In genomic region chr21:36082140-36082742, GRCh38 we compare ENCODE assay signal across 1 cellular context.
TF ChIP-seq lines count a peak whose summit lies in the region.

No MANE protein-coding gene starts in this region.

TF ChIP-seq in K562, 482 proteins besides CTCF, POLR2A, EP300 and RAD21:
- peak; percentile 30; the same call in 1 of the 2 replicates for TF ChIP-seq CBFA2T2 (conservative IDR thresholded peaks at IDR 0.05)
- peak; percentile 78; the same call in 1 of the 2 replicates for TF ChIP-seq MYBL2 (IDR thresholded peaks at IDR 0.05; ENCODE audit: low read depth)
- no peak for TF ChIP-seq MYBL2 (CRISPR knock-in tag; IDR thresholded peaks at IDR 0.05; ENCODE audit: borderline replicate concordance)
- TF ChIP-seq PBX2 (CRISPR knock-in tag; IDR thresholded peaks at IDR 0.05; ENCODE audit: low read depth), result no peak
- TF ChIP-seq PBX2 (tag; conservative IDR thresholded peaks at IDR 0.05; ENCODE audit: low read depth), result no peak
- peak; percentile 80 for TF ChIP-seq ZBTB40 (IDR thresholded peaks at IDR 0.05)
- TF ChIP-seq ZBTB40 (CRISPR knock-in tag; IDR thresholded peaks at IDR 0.05), result peak; percentile 66
- TF ChIP-seq FOSL1 (tag; conservative IDR thresholded peaks at IDR 0.05), result 0 out of 2 replicates have a peak, but pooled peaks have one; percentile 10
- peak; percentile 58; the same call in 1 of the 2 replicates for TF ChIP-seq ZNF384 (IDR thresholded peaks at IDR 0.05; ENCODE audit: low read depth, low read length)
- no peak for TF ChIP-seq SREBF1 (IDR thresholded peaks at IDR 0.05; ENCODE audit: borderline replicate concordance, low read depth, low read length)
- TF ChIP-seq TEAD4 (IDR thresholded peaks at IDR 0.05; ENCODE audit: low read length), result peak; percentile 14; the same call in 1 of the 2 replicates
- TF ChIP-seq TEAD4 (CRISPR knock-in tag; IDR thresholded peaks at IDR 0.05; ENCODE audit: borderline replicate concordance), result no peak
- peak; percentile 63 for TF ChIP-seq TCF3 (CRISPR knock-in tag; IDR thresholded peaks at IDR 0.05)
- peak; percentile 42 for TF ChIP-seq ARID1B (IDR thresholded peaks at IDR 0.05)
- TF ChIP-seq HDAC2 (IDR thresholded peaks at IDR 0.05), result no peak
- peak; percentile 55 for TF ChIP-seq TAL1 (IDR thresholded peaks at IDR 0.05)
- TF ChIP-seq DNMT1 (IDR thresholded peaks at IDR 0.05), result no peak
- TF ChIP-seq ESRRA (IDR thresholded peaks at IDR 0.05; ENCODE audit: borderline replicate concordance, low read depth), result no peak
- TF ChIP-seq MEIS2 (IDR thresholded peaks at IDR 0.05; ENCODE audit: partially characterized antibody), result peak; percentile 61
- TF ChIP-seq NCOR1 (IDR thresholded peaks at IDR 0.05), result peak; percentile 17; the same call in 1 of the 2 replicates
- peak; percentile 26; the same call in 1 of the 2 replicates for TF ChIP-seq DPF2 (IDR thresholded peaks at IDR 0.05)
- no peak for TF ChIP-seq ATF2 (CRISPR knock-in tag; IDR thresholded peaks at IDR 0.05)
- 0 out of 4 replicates have a peak, but pooled peaks of 1 of the 2 experiments have one; percentile 9 for TF ChIP-seq FOXA3 (CRISPR knock-in tag; conservative IDR thresholded peaks at IDR 0.05 in 1 of 2, IDR thresholded peaks at IDR 0.05 in 1 of 2)
- TF ChIP-seq HMBOX1 (IDR thresholded peaks at IDR 0.05), result peak; percentile 55
- peak; percentile 89 for TF ChIP-seq FOXM1 (IDR thresholded peaks at IDR 0.05; ENCODE audit: low read depth)
- no peak for TF ChIP-seq FOXM1 (CRISPR knock-in tag; IDR thresholded peaks at IDR 0.05; ENCODE audit: low read depth)
- TF ChIP-seq CBFA2T3 (IDR thresholded peaks at IDR 0.05), result peak; percentile 57
TF ChIP-seq in K562: peak in this region for 16.
